In genomic region chr10:85936180-85936579, GRCh38 we compare ENCODE assay signal across 17 cellular contexts.
DNase-seq lines count a peak whose midpoint lies in the region; ATAC-seq, FAIRE-seq and TF ChIP-seq lines count a peak whose summit lies in the region.
"Had no signal": no experiment of that assay in that cellular context is flagged by ENCODE, and none has a peak within 500 bp of the region (broad histone marks: within the 10 kb centered on the region; RNA-seq: fewer than 3 reads in every experiment).

No MANE protein-coding gene starts in this region.

- H3K18ac ChIP-seq in mesendoderm (ENCODE audit: low read length): no peak overlapping the region

- no peak overlapping the region for H2BK120ac ChIP-seq in mesendoderm (ENCODE audit: low read depth, low read length)

- no peak overlapping the region for H3K27ac ChIP-seq in mesendoderm (ENCODE audit: low read depth, low read length)
- H3K27ac ChIP-seq: C4-2B, HL-60 had no signal

- no peak for TF ChIP-seq CTCF in BE2C (IDR thresholded peaks at IDR 0.05; ENCODE audit: low read depth, low read length)

- TF ChIP-seq POLR2A in H54 (IDR thresholded peaks at IDR 0.05; ENCODE audit: low read depth, low read length): no peak

- H4K8ac ChIP-seq in mesendoderm (ENCODE audit: low read depth, low read length): no peak overlapping the region

- H3K4me2 ChIP-seq in mesendoderm (ENCODE audit: low read length): no peak overlapping the region

- WGBS in mesendoderm (ENCODE audit: extremely low coverage, insufficient coverage, low lambda C conversion rate): no CpG with 5 or more reads among the region's 1 CpG

- H2BK15ac ChIP-seq in mesendoderm (replicated peaks; ENCODE audit: low read depth): no peak overlapping the region

- H3K56ac ChIP-seq in mesendoderm (ENCODE audit: low read length): no peak overlapping the region

- no peaks in the 10 kb centered on the region for H3K79me2 ChIP-seq in mesendoderm (ENCODE audit: control insufficient read depth, insufficient read depth, low read length)

- H3K4me3 ChIP-seq in mesendoderm (ENCODE audit: low read length) (no peak overlapping the region), BE2C (ENCODE audit: low read depth, low read length) (no peak overlapping the region)
- H3K4me3 ChIP-seq: HAP-1 had no signal

- DNase-seq in NCI-H2196 treated with DMSO at 0.1 percent for 48 hours (lab: John Stamatoyannopoulos, UW; ENCODE audit: unreplicated experiment) (peak; percentile 0), NCI-H2196 (lab: John Stamatoyannopoulos, UW; ENCODE audit: unreplicated experiment) (no peak), NCI-H526 (lab: John Stamatoyannopoulos, UW) (peak; percentile 7 to 44), mesendoderm (peak; percentile 12), H54 (ENCODE audit: insufficient read length, low spot score) (no peak), BE2C (no peak)
- DNase-seq: Caco-2; CD4-positive, alpha-beta T cell had no signal

- H4K5ac ChIP-seq in mesendoderm (ENCODE audit: low read length): no peak overlapping the region

- H2AK5ac ChIP-seq in mesendoderm (ENCODE audit: low read length): no peak overlapping the region

- no peaks in the 10 kb centered on the region for H3K27me3 ChIP-seq in mesendoderm (ENCODE audit: insufficient read depth, low read length, poor library complexity)
- H3K27me3 ChIP-seq in BE2C: no peaks in the 10 kb centered on the region

- no peak overlapping the region for H3K4ac ChIP-seq in mesendoderm (ENCODE audit: low read depth, low read length)

- no peak overlapping the region for H3K23ac ChIP-seq in mesendoderm (ENCODE audit: low read length)

- no peak for FAIRE-seq in H54 (lab: Jason Lieb, UNC)
- FAIRE-seq: D721Med, G401.6, GM12891, GM19239, H1 had no signal

- H3K36me3 ChIP-seq in mesendoderm (ENCODE audit: control insufficient read depth, insufficient read depth, low read length) (no peaks in the 10 kb centered on the region), BE2C (no peaks in the 10 kb centered on the region)
- H3K36me3 ChIP-seq: HAP-1 had no signal

- no peaks in the 10 kb centered on the region for H3K79me1 ChIP-seq in mesendoderm (ENCODE audit: low read length)

- no peak overlapping the region for H2BK5ac ChIP-seq in mesendoderm (ENCODE audit: low read length)

- H3K9me3 ChIP-seq in BE2C: no peaks in the 10 kb centered on the region
- H3K9me3 ChIP-seq: Caco-2, HAP-1 had no signal

- no peak overlapping the region for H3K9ac ChIP-seq in mesendoderm (ENCODE audit: low read length)

- no peak for ATAC-seq in HG03095 (IDR thresholded peaks at IDR 0.05; ENCODE audit: unreplicated experiment)

- no peaks in the 10 kb centered on the region for H3K4me1 ChIP-seq in mesendoderm (ENCODE audit: control insufficient read depth, low read depth, low read length)
- H3K4me1 ChIP-seq in BE2C: no peaks in the 10 kb centered on the region
- H3K4me1 ChIP-seq: Caco-2, HAP-1 had no signal

Comparison
In these comparisons a context has a peak if more than half of its experiments do, and no peak if none do; other contexts are left out.
1. DNase-seq: peak in NCI-H2196 treated with DMSO at 0.1 percent for 48 hours (single experiment), NCI-H526 (2 of 2) and mesendoderm (single experiment); none in NCI-H2196 (single experiment), H54 (single experiment) and BE2C (single experiment).